Comparison of ENCODE assay signal across 19 cellular contexts in genomic region chr13:46885018-46885417, GRCh38. TPM values are rescaled to one million over a fixed set of nuclear protein-coding genes. Genes with fewer than 3 reads are reported as not detected.
"Had no signal": no experiment of that assay in that cellular context is flagged by ENCODE, and none has a peak within 500 bp of the region (broad histone marks: within the 10 kb centered on the region; RNA-seq: fewer than 3 reads in every experiment).

No MANE protein-coding gene starts in this region.

- H3K4me3 Mint-ChIP-seq: activated CD8-positive, alpha-beta T cell treated with anti-CD3 and anti-CD28 coated beads for 36 hours; activated naive CD4-positive, alpha-beta T cell treated with anti-CD3 and anti-CD28 coated beads, Interleukin-2, amount 50 U/mL, for 24 hours; central memory CD8-positive, alpha-beta T cell; nephron; stimulated activated naive CD8-positive, alpha-beta T cell treated with anti-CD3 and anti-CD28 coated beads, Interleukin-15, Interleukin-2, amounts not matched to agents 100 ng/mL and 50 ng/mL, for 24 hours; T-helper 1 cell treated with Interleukin-12 subunit alpha and Interleukin-12 subunit beta and Interleukin-4 antibody, amounts not matched to agents 30 μg/mL and 1 μg/mL, for 36 hours had no signal

- DNase-seq: activated CD4-positive, alpha-beta T cell treated with anti-CD3 and anti-CD28 coated beads for 48 hours; activated CD8-positive, alpha-beta memory T cell treated with anti-CD3 and anti-CD28 coated beads, Interleukin-2, amount 50 U/mL, for 4 hours; activated CD8-positive, alpha-beta T cell treated with anti-CD3 and anti-CD28 coated beads for 36 hours; activated effector memory CD4-positive, alpha-beta T cell treated with anti-CD3 and anti-CD28 coated beads, Interleukin-2, amount 50 U/mL, for 16 hours; activated T-cell treated with anti-CD3 and anti-CD28 coated beads, Interleukin-2, amount 50 U/mL, for 48 hours; nucleus accumbens; small intestine; stimulated activated CD4-positive, alpha-beta T cell treated with anti-CD3 and anti-CD28 coated beads, Interleukin-4, amount 100 ng/mL, for 4 hours; stimulated activated CD8-positive, alpha-beta memory T cell treated with anti-CD3 and anti-CD28 coated beads, Interleukin-4, amount 100 ng/mL, for 48 hours; upper lobe of left lung had no signal

- H3K27ac Mint-ChIP-seq: activated CD8-positive, alpha-beta T cell treated with anti-CD3 and anti-CD28 coated beads for 36 hours; activated naive CD4-positive, alpha-beta T cell treated with anti-CD3 and anti-CD28 coated beads, Interleukin-2, amount 50 U/mL, for 24 hours; nephron; stimulated activated naive CD8-positive, alpha-beta T cell treated with anti-CD3 and anti-CD28 coated beads, Interleukin-15, Interleukin-2, amounts not matched to agents 100 ng/mL and 50 ng/mL, for 24 hours; T-helper 1 cell treated with Interleukin-12 subunit alpha and Interleukin-12 subunit beta and Interleukin-4 antibody, amounts not matched to agents 30 μg/mL and 1 μg/mL, for 36 hours had no signal

- H3K27me3 ChIP-seq: esophagus muscularis mucosa, right atrium auricular region, upper lobe of left lung had no signal

- ATAC-seq: activated CD8-positive, alpha-beta T cell treated with anti-CD3 and anti-CD28 coated beads for 36 hours had no signal

- H3K36me3 ChIP-seq: esophagus muscularis mucosa, right atrium auricular region, suprapubic skin, upper lobe of left lung had no signal

- H3K4me1 Mint-ChIP-seq: activated naive CD4-positive, alpha-beta T cell treated with anti-CD3 and anti-CD28 coated beads, Interleukin-2, amount 50 U/mL, for 24 hours; central memory CD8-positive, alpha-beta T cell had no signal

- H3K9me3 Mint-ChIP-seq: activated CD8-positive, alpha-beta T cell treated with anti-CD3 and anti-CD28 coated beads for 36 hours; central memory CD8-positive, alpha-beta T cell; stimulated activated naive CD8-positive, alpha-beta T cell treated with anti-CD3 and anti-CD28 coated beads, Interleukin-15, Interleukin-2, amounts not matched to agents 100 ng/mL and 50 ng/mL, for 24 hours; T-helper 1 cell treated with Interleukin-12 subunit alpha and Interleukin-12 subunit beta and Interleukin-4 antibody, amounts not matched to agents 30 μg/mL and 1 μg/mL, for 36 hours had no signal

- FAIRE-seq: small intestine had no signal

- H3K9me3 ChIP-seq: esophagus muscularis mucosa, right atrium auricular region, suprapubic skin, upper lobe of left lung had no signal

- H3K27ac ChIP-seq: coronary artery, esophagus muscularis mucosa, right atrium auricular region, suprapubic skin, upper lobe of left lung had no signal

- H3K4me3 ChIP-seq: coronary artery, esophagus muscularis mucosa, right atrium auricular region, suprapubic skin, upper lobe of left lung had no signal

- H3K4me1 ChIP-seq: esophagus muscularis mucosa, right atrium auricular region, suprapubic skin, upper lobe of left lung had no signal

RNA-seq across cellular contexts. Expression of gene HTR2A, which starts 11.8 kb away (rescaled TPM):
- total RNA-seq: activated CD8-positive, alpha-beta T cell treated with anti-CD3 and anti-CD28 coated beads for 36 hours had no signal
